1 cellular context compared by ENCODE assay signal in the genomic region with DNA sequence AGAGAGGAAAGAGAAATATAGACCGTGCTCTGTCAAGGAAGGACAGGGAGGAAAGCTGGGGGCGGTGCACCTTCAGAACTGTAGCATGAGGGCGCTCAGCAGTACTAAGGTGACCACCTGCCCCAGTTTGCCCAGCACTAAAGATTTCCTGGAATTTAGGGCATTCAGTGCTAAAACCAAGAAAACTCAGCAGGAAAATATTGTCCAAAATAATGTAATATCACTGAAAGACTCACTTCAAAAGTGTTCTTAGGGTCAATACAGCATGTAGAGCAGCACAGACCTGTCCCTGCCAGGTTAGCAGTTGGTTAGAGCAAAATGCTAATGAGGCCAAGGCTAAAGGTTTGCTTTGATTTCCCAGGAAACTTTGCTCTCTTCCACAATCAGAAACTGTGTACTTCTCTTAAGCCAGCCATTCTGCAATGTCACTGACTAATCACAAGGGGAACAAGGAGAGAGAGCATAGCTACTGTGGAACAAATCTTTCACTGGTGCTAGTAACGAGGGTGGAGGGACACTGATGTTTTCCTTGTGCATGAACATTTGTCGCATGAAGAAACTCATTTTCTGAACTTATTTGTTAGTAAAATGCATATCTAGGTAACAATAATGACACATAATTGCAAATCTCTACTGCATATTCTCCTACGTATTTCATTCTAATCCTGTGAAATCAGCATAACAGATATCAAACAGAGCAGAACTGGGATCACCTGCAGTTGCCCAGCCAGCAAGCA.
TF ChIP-seq lines count a peak whose summit lies in the region.

No MANE protein-coding gene starts in this region.

TF ChIP-seq in SK-N-SH treated with all-trans-retinoic acid at 6 μM for 48 hours, 23 proteins besides CTCF, POLR2A, EP300 and RAD21 (continued from another document):
- no peak for TF ChIP-seq OSR1 (CRISPR knock-in tag; IDR thresholded peaks at IDR 0.05)
- no peak for TF ChIP-seq ZFP3 (CRISPR knock-in tag; IDR thresholded peaks at IDR 0.05)
- TF ChIP-seq ZNF565 (CRISPR knock-in tag; conservative IDR thresholded peaks at IDR 0.05; ENCODE audit: low read depth) = no peak
- TF ChIP-seq RARB (CRISPR knock-in tag; IDR thresholded peaks at IDR 0.05) = no peak
